1 cellular context compared by ENCODE assay signal in genomic region chr17:40098846-40099626, GRCh38.
TF ChIP-seq lines count a peak whose summit lies in the region.

No MANE protein-coding gene starts in this region.

TF ChIP-seq in K562, 482 proteins besides CTCF, POLR2A, EP300 and RAD21 (continues in another document):
- 0 out of 2 replicates have a peak, but pooled peaks have one; percentile 27 for TF ChIP-seq MIER1 (IDR thresholded peaks at IDR 0.05; ENCODE audit: low read depth)
- 0 out of 2 replicates have a peak, but pooled peaks have one; percentile 43 for TF ChIP-seq TCF7 (IDR thresholded peaks at IDR 0.05; ENCODE audit: borderline replicate concordance)
- peak in 1 of 3 experiments; percentile 81; a peak in 2 of 6 replicates for TF ChIP-seq ZBTB11 (CRISPR knock-in tag; IDR thresholded peaks at IDR 0.05)
- TF ChIP-seq BRCA1 (IDR thresholded peaks at IDR 0.05), result no peak
- TF ChIP-seq BRCA1 (CRISPR knock-in tag; IDR thresholded peaks at IDR 0.05), result no peak
- no peak for TF ChIP-seq NFIX (CRISPR knock-in tag; IDR thresholded peaks at IDR 0.05; ENCODE audit: low read depth)
- 0 out of 2 replicates have a peak, but pooled peaks have one; percentile 22 for TF ChIP-seq MTA2 (IDR thresholded peaks at IDR 0.05; ENCODE audit: low read depth)
- no peak for TF ChIP-seq NR2C1 (IDR thresholded peaks at IDR 0.05)
- peak; percentile 69 for TF ChIP-seq NR2C1 (tag; IDR thresholded peaks at IDR 0.05)
- peak; percentile 84 for TF ChIP-seq MTA1 (IDR thresholded peaks at IDR 0.05; ENCODE audit: borderline replicate concordance)
- peak; percentile 96 for TF ChIP-seq RBM22 (IDR thresholded peaks at IDR 0.05; ENCODE audit: low read depth, low read length, poor library complexity, severe bottlenecking)
- TF ChIP-seq NCOR1 (IDR thresholded peaks at IDR 0.05), result peak; percentile 68
- no peak for TF ChIP-seq ZNF717 (CRISPR knock-in tag; IDR thresholded peaks at IDR 0.05)
- no peak for TF ChIP-seq PURB (CRISPR knock-in tag; IDR thresholded peaks at IDR 0.05; ENCODE audit: low read depth)
- no peak for TF ChIP-seq BRF1 (IDR thresholded peaks at IDR 0.05; ENCODE audit: borderline replicate concordance, extremely low read depth, insufficient read length)
- peak; percentile 97 for TF ChIP-seq PKNOX1 (IDR thresholded peaks at IDR 0.05)
- peak; percentile 80; the same call in 1 of the 2 replicates for TF ChIP-seq FOXP1 (CRISPR knock-in tag; IDR thresholded peaks at IDR 0.05)
- TF ChIP-seq ETV1 (tag; conservative IDR thresholded peaks at IDR 0.05; ENCODE audit: low read depth), result peak; percentile 97
- peak; percentile 81 for TF ChIP-seq JUN (IDR thresholded peaks at IDR 0.05; ENCODE audit: borderline replicate concordance, low read depth, low read length)
- TF ChIP-seq JUN (CRISPR knock-in tag; IDR thresholded peaks at IDR 0.05; ENCODE audit: borderline replicate concordance), result no peak
- no peak for TF ChIP-seq ZNF124 (CRISPR knock-in tag; IDR thresholded peaks at IDR 0.05)
- peak in 1 of 2 experiments; percentile 44; a peak in 1 of 4 replicates for TF ChIP-seq RCOR1 (IDR thresholded peaks at IDR 0.05; ENCODE audit: borderline replicate concordance in 1 of 2, low read depth in 2 of 2, low read length in 2 of 2)
- peak; percentile 50 for TF ChIP-seq FIP1L1 (IDR thresholded peaks at IDR 0.05; ENCODE audit: low read depth, low read length, poor library complexity, severe bottlenecking)
- no peak for TF ChIP-seq KDM1A (IDR thresholded peaks at IDR 0.05)
- TF ChIP-seq SNAPC5 (CRISPR knock-in tag; IDR thresholded peaks at IDR 0.05), result no peak
- TF ChIP-seq MCM5 (IDR thresholded peaks at IDR 0.05; ENCODE audit: low read depth), result peak; percentile 64; the same call in 1 of the 2 replicates
- no peak for TF ChIP-seq ZHX1 (conservative IDR thresholded peaks at IDR 0.05; ENCODE audit: low read length)
- TF ChIP-seq BMI1 (IDR thresholded peaks at IDR 0.05; ENCODE audit: low read length), result peak; percentile 97
- peak; percentile 90 for TF ChIP-seq ZNF175 (CRISPR knock-in tag; IDR thresholded peaks at IDR 0.05; ENCODE audit: low read depth)
- TF ChIP-seq KAT2B (IDR thresholded peaks at IDR 0.05; ENCODE audit: low read depth, low read length), result no peak
- peak; percentile 84 for TF ChIP-seq RNF2 (IDR thresholded peaks at IDR 0.05)
- TF ChIP-seq USF2 (CRISPR knock-in tag; IDR thresholded peaks at IDR 0.05), result peak; percentile 73
- TF ChIP-seq ZNF431 (CRISPR knock-in tag; IDR thresholded peaks at IDR 0.05), result 0 out of 2 replicates have a peak, but pooled peaks have one; percentile 36
- no peak for TF ChIP-seq NR2C2 (CRISPR knock-in tag; IDR thresholded peaks at IDR 0.05)
- peak; percentile 85 for TF ChIP-seq NR2C2 (tag; IDR thresholded peaks at IDR 0.05)
- TF ChIP-seq ZBTB1 (CRISPR knock-in tag; IDR thresholded peaks at IDR 0.05; ENCODE audit: borderline replicate concordance, low read depth), result no peak
- TF ChIP-seq RBM14 (IDR thresholded peaks at IDR 0.05; ENCODE audit: borderline replicate concordance, insufficient read depth, low read depth, low read length), result no peak
- 0 out of 4 replicates have a peak, but pooled peaks of 1 of the 2 experiments have one; percentile 33 for TF ChIP-seq FOXA3 (CRISPR knock-in tag; conservative IDR thresholded peaks at IDR 0.05 in 1 of 2, IDR thresholded peaks at IDR 0.05 in 1 of 2)
- TF ChIP-seq ARID1B (IDR thresholded peaks at IDR 0.05), result peak; percentile 79
- TF ChIP-seq ETS1 (conservative IDR thresholded peaks at IDR 0.05; ENCODE audit: control insufficient read depth, low read depth, low read length), result peak; percentile 92
- no peak for TF ChIP-seq RHOXF2B (CRISPR knock-in tag; conservative IDR thresholded peaks at IDR 0.05)
- no peak for TF ChIP-seq PML (IDR thresholded peaks at IDR 0.05; ENCODE audit: low read length)
- TF ChIP-seq KAT7 (CRISPR knock-in tag; IDR thresholded peaks at IDR 0.05; ENCODE audit: borderline replicate concordance), result peak; percentile 15; the same call in 1 of the 2 replicates
- TF ChIP-seq SMAD1 (IDR thresholded peaks at IDR 0.05; ENCODE audit: low read depth, low read length, partially characterized antibody), result peak; percentile 86
- TF ChIP-seq MXD1 (CRISPR knock-in tag; IDR thresholded peaks at IDR 0.05; ENCODE audit: borderline replicate concordance, poor library complexity, severe bottlenecking), result peak; percentile 93
- peak; percentile 96 for TF ChIP-seq ZBTB26 (CRISPR knock-in tag; IDR thresholded peaks at IDR 0.05)
- TF ChIP-seq KLF6 (CRISPR knock-in tag; IDR thresholded peaks at IDR 0.05; ENCODE audit: borderline replicate concordance), result peak; percentile 50; the same call in 1 of the 2 replicates
- TF ChIP-seq PHF8 (IDR thresholded peaks at IDR 0.05; ENCODE audit: borderline replicate concordance, low read length), result 0 out of 2 replicates have a peak, but pooled peaks have one; percentile 7
- peak; percentile 11; the same call in 1 of the 2 replicates for TF ChIP-seq SAFB (IDR thresholded peaks at IDR 0.05; ENCODE audit: borderline replicate concordance, low read depth, low read length)
- peak in 1 of 2 experiments; percentile 43; a peak in 1 of 4 replicates for TF ChIP-seq TBL1XR1 (IDR thresholded peaks at IDR 0.05; ENCODE audit: low read length in 2 of 2)
- peak; percentile 74; the same call in 1 of the 2 replicates for TF ChIP-seq ZBTB2 (IDR thresholded peaks at IDR 0.05)
- TF ChIP-seq HLTF (IDR thresholded peaks at IDR 0.05), result peak; percentile 94; the same call in 1 of the 2 replicates
- TF ChIP-seq RAD51 (IDR thresholded peaks at IDR 0.05; ENCODE audit: borderline replicate concordance, low read depth), result peak; percentile 62
- TF ChIP-seq KDM5B (IDR thresholded peaks at IDR 0.05; ENCODE audit: insufficient replicate concordance, low read depth, low read length), result no peak
- TF ChIP-seq ZBED1 (IDR thresholded peaks at IDR 0.05), result peak; percentile 67; the same call in 1 of the 2 replicates
- TF ChIP-seq ZNF444 (CRISPR knock-in tag; IDR thresholded peaks at IDR 0.05), result peak; percentile 61
- no peak for TF ChIP-seq PREB (CRISPR knock-in tag; IDR thresholded peaks at IDR 0.05)
- peak; percentile 86 for TF ChIP-seq CCNT2 (IDR thresholded peaks at IDR 0.05; ENCODE audit: borderline replicate concordance, extremely low read depth, insufficient read length, low read depth, low read length)
- TF ChIP-seq NEUROD1 (IDR thresholded peaks at IDR 0.05; ENCODE audit: borderline replicate concordance, low read depth, low read length, partially characterized antibody), result peak; percentile 29
- peak; percentile 100; the same call in 1 of the 2 replicates for TF ChIP-seq NFRKB (IDR thresholded peaks at IDR 0.05; ENCODE audit: low read depth)
- TF ChIP-seq HDAC8 (tag; IDR thresholded peaks at IDR 0.05), result no peak
